ENCODE assay signal across 11 cellular contexts in the genomic region with DNA sequence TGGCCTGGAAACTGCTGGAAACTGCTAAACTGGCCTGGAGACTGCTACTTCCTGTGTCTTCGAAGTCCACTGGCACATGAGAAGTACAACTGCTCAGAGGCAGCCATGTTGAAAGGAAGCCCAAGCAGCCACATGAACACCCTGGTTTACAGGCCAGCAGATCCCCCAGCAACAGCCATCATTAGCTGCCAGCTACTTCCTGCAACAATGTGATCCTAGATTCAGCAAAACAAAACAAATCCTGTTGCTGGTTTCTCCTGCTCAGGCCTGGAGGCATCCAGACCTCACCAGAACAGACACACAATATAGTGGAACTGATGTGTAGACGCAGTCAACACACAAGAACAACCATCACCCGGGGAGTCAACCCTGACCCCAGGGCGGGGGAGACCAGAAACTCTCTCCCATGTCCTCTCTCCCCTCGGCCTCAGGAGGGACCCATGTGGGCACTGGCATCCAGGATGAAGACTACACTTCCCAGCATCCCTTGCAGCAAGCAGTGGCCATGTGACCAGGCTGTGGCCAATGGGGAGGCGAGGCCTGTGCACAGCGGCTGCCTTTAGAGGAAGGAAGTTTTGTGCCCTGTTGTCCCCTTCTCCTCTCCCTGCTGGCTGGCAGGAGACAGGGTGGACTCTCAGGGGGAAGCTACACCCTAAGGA. TPM values are rescaled to one million over a fixed set of nuclear protein-coding genes. Genes with fewer than 3 reads are reported as not detected.
DNase-seq lines count a peak whose midpoint lies in the region; ATAC-seq, FAIRE-seq and TF ChIP-seq lines count a peak whose summit lies in the region.
"Had no signal": no experiment of that assay in that cellular context is flagged by ENCODE, and none has a peak within 500 bp of the region (broad histone marks: within the 10 kb centered on the region; RNA-seq: fewer than 3 reads in every experiment).

No MANE protein-coding gene starts in this region.

- no peak overlapping the region for H3K23ac ChIP-seq in H1 (ENCODE audit: insufficient read length)

- no peak overlapping the region for H2AK5ac ChIP-seq in H1 (ENCODE audit: low read depth, low read length)

- H3K23me2 ChIP-seq in H1 (ENCODE audit: low read depth, low read length) = no peaks in the 10 kb centered on the region

- no peak overlapping the region for H4K5ac ChIP-seq in H1 (ENCODE audit: insufficient read length, low read depth, low read length)

- H4K91ac ChIP-seq in H1 (replicated peaks; ENCODE audit: insufficient read length, low read length) = no peak overlapping the region

- no peak overlapping the region for H2BK20ac ChIP-seq in H1 (ENCODE audit: low read length)

- H2BK12ac ChIP-seq in H1 (ENCODE audit: low read depth, low read length) = no peak overlapping the region

- H3K14ac ChIP-seq in H1 (ENCODE audit: insufficient read length) = no peak overlapping the region

- no peak overlapping the region for H2BK5ac ChIP-seq in H1 (ENCODE audit: low read depth, low read length)

- no peak overlapping the region for H4K8ac ChIP-seq in H1 (ENCODE audit: extremely low read depth, insufficient read depth, low read length)

- H3K4me2 ChIP-seq in H1 (ENCODE audit: insufficient read depth in 1 of 2, low read depth in 2 of 2, low read length in 2 of 2) = no peak overlapping the region; a peak in 1 of 4 replicates

- DNase-seq in stimulated activated CD4-positive, alpha-beta T cell treated with anti-CD3 and anti-CD28 coated beads, Interleukin-1b, Interleukin-23, amount 100 ng/mL, for 48 hours = peak; percentile 30
- no peak for DNase-seq in stimulated activated CD4-positive, alpha-beta T cell treated with anti-CD3 and anti-CD28 coated beads, Interleukin-4, amount 100 ng/mL, for 24 hours
- DNase-seq in OCI-M1 (lab: John Stamatoyannopoulos, UW) = peak; percentile 58
- DNase-seq in H1 (ENCODE audit: low read depth in 1 of 2, low spot score in 2 of 2) = peak in 1 of 2 experiments; percentile 81
- DNase-seq in upper lobe of right lung = peak; percentile 69
- no peak for DNase-seq in NCI-H510A (lab: John Stamatoyannopoulos, UW)
- DNase-seq in NCI-H774 (lab: John Stamatoyannopoulos, UW) = no peak

- H3K4ac ChIP-seq in H1 (replicated peaks; ENCODE audit: insufficient read length, low read depth, low read length) = no peak overlapping the region

- TF ChIP-seq POLR2A in H1 (IDR thresholded peaks at IDR 0.05; ENCODE audit: control extremely low read depth in 1 of 2, low read depth in 2 of 2, low read length in 2 of 2) = no peak

- 76% methylated on average over 7 of the region's 7 CpGs; no CpG with 5 or more reads in 1 of the 2 experiments for WGBS in H1 (ENCODE audit: extremely low coverage in 1 of 2, insufficient coverage in 1 of 2, insufficient read length in 1 of 2, insufficient replicate concordance in 2 of 2, low coverage in 1 of 2, low lambda C conversion rate in 2 of 2, missing lambda C conversion rate in 1 of 2), 2 experiments

- H2BK15ac ChIP-seq in H1 (ENCODE audit: low read length) = no peak overlapping the region

- H3K56ac ChIP-seq in H1 (replicated peaks; ENCODE audit: insufficient read length, low read depth, low read length) = no peak overlapping the region

- intact Hi-C loops in upper lobe of right lung (cut with DNase I) = no loop called here

- H3K79me2 ChIP-seq in H1 (ENCODE audit: control insufficient read depth in 1 of 2, insufficient read depth in 2 of 2, low read length in 2 of 2) = no peaks in the 10 kb centered on the region

- no peak for TF ChIP-seq RAD21 in H1 (IDR thresholded peaks at IDR 0.05 in 1 of 2, conservative IDR thresholded peaks at IDR 0.05 in 1 of 2; ENCODE audit: low read depth in 2 of 2, low read length in 2 of 2)

- no peaks in the 10 kb centered on the region for H4K20me1 ChIP-seq in H1 (replicated peaks in 1 of 2; ENCODE audit: control insufficient read depth in 1 of 2, insufficient read depth in 2 of 2, low read length in 2 of 2)

- H3K4me3 ChIP-seq in H1 (ENCODE audit: extremely low read depth in 1 of 4, insufficient read depth in 2 of 4, low read depth in 3 of 4, low read length in 4 of 4) (no peak overlapping the region), upper lobe of right lung (no peak overlapping the region)
- H3K4me3 ChIP-seq: ovary, thoracic aorta had no signal

- POLR2A ChIA-PET in H1 (lab: Charles Lee; ENCODE audit: partially characterized antibody) = interaction anchor here (2.4 kb wide), 1 partner anchor 10 kb away, joined by 5 read pairs; no protein-coding TSS in a partner anchor

- peaks cover 0 to 4% (median 1%) of the 10 kb centered on the region in 4 experiments; a peak in 3 of 7 replicates for H3K27me3 ChIP-seq in H1 (replicated peaks in 1 of 4; ENCODE audit: control insufficient read depth in 3 of 4, extremely low read depth in 1 of 4, insufficient read depth in 3 of 4, low read length in 3 of 4)
- H3K27me3 ChIP-seq in upper lobe of right lung = no peaks in the 10 kb centered on the region
- H3K27me3 ChIP-seq: ovary had no signal

- no peaks in the 10 kb centered on the region for H3K36me3 ChIP-seq in H1 (ENCODE audit: control insufficient read depth in 2 of 4, insufficient read depth in 4 of 4, low read length in 3 of 4)
- H3K36me3 ChIP-seq in upper lobe of right lung = no peaks in the 10 kb centered on the region
- H3K36me3 ChIP-seq: ovary, thoracic aorta had no signal

- no peaks in the 10 kb centered on the region for H3K79me1 ChIP-seq in H1 (ENCODE audit: low read depth, low read length)

- peak; percentile 28 for FAIRE-seq in H1 (lab: Jason Lieb, UNC)

- no peak for TF ChIP-seq CTCF in H1 (IDR thresholded peaks at IDR 0.05; ENCODE audit: control extremely low read depth in 1 of 3, insufficient read depth in 1 of 3, low read depth in 1 of 3, low read length in 3 of 3)
- TF ChIP-seq CTCF in upper lobe of right lung (IDR thresholded peaks at IDR 0.05) = no peak

- H3K9ac ChIP-seq in H1 (replicated peaks in 1 of 4; ENCODE audit: extremely low read depth in 1 of 4, low read depth in 3 of 4, low read length in 3 of 4) = no peak overlapping the region

- no peaks in the 10 kb centered on the region for H3K4me1 ChIP-seq in H1 (replicated peaks in 1 of 4; ENCODE audit: control insufficient read depth in 3 of 4, insufficient read depth in 4 of 4, low read length in 3 of 4)
- H3K4me1 ChIP-seq in upper lobe of right lung = no peaks in the 10 kb centered on the region

- H3K9me3 ChIP-seq in H1 (ENCODE audit: insufficient read depth in 2 of 2, low read depth in 1 of 2, low read length in 1 of 2) = peaks cover 0 to 7% of the 10 kb centered on the region in 2 experiments
- no peaks in the 10 kb centered on the region for H3K9me3 ChIP-seq in upper lobe of right lung
- H3K9me3 ChIP-seq: ovary had no signal

- TF ChIP-seq EP300 in H1 (IDR thresholded peaks at IDR 0.05; ENCODE audit: borderline replicate concordance in 1 of 2, low read depth in 2 of 2, low read length in 2 of 2) = no peak

- no peak overlapping the region for H2BK120ac ChIP-seq in H1 (replicated peaks; ENCODE audit: low read depth, low read length)

- H3K18ac ChIP-seq in H1 (ENCODE audit: extremely low read depth, low read length) = no peak overlapping the region

- ATAC-seq in upper lobe of right lung (peak; percentile 74), GM18907 (IDR thresholded peaks at IDR 0.05; ENCODE audit: unreplicated experiment) (no peak)

- H2AFZ ChIP-seq in H1 (ENCODE audit: low read length) = peak overlapping the region; percentile 100

- CTCF ChIA-PET in H1 (lab: Charles Lee; ENCODE audit: partially characterized antibody) = interaction anchor here (1.4 to 9.6 kb wide), 4 partner anchors 12 to 32 kb away, joined by 4 to 42 read pairs (median 20); a partner anchor contains a TSS

- H3K27ac ChIP-seq in H1 (ENCODE audit: low read depth, low read length) (no peak overlapping the region), upper lobe of right lung (no peak overlapping the region)
- H3K27ac ChIP-seq: ovary, thoracic aorta had no signal

RNA-seq across cellular contexts. Expression of a gene that starts 9.2 kb away (rescaled TPM):
- 0.47 and 0.61 TPM in 2 replicates for total RNA-seq in H1 (2021; fragmentation: NEBNext Ultra II Directional; extraction: Animal tissue kit (Norgen Biotek cat#: 25700))
- 0.08 and 0.25 TPM in 2 replicates for polyA plus RNA-seq in H1 (2011; rRNA removed)
- polyA plus RNA-seq in H1 (2011; cell fraction: cytosol; rRNA removed) = 0.16 TPM
- polyA plus RNA-seq in H1 (2011; cell fraction: nucleus; rRNA removed) = 0.39 TPM
- 0.28 to 0.73 TPM (median 0.38 TPM) in 4 replicates for polyA plus RNA-seq in H1 (2012, experiment 1 of 2)
- 0.80 TPM for polyA plus RNA-seq in H1 (2012, experiment 2 of 2)
- polyA plus RNA-seq in H1 (2013, experiment 1 of 2) = 0.18 TPM
- polyA plus RNA-seq in H1 (2013, experiment 2 of 2) = 0.22 TPM
- polyA minus RNA-seq in H1 (2011; rRNA and poly(A)+ RNA removed) = not detected in 2 replicates
- not detected for polyA minus RNA-seq in H1 (2011; cell fraction: cytosol; rRNA and poly(A)+ RNA removed)
- 0.30 TPM for polyA minus RNA-seq in H1 (2011; cell fraction: nucleus; rRNA and poly(A)+ RNA removed)
- total RNA-seq in upper lobe of right lung = not detected
- total RNA-seq: ovary, thoracic aorta had no signal
- polyA plus RNA-seq: esophagus, ovary had no signal

RNA-seq across cellular contexts. Expression of a gene that starts 15.5 kb away (rescaled TPM):
- not detected in 2 replicates for total RNA-seq in H1 (2021; fragmentation: NEBNext Ultra II Directional; extraction: Animal tissue kit (Norgen Biotek cat#: 25700))
- polyA plus RNA-seq in H1 (2011; rRNA removed) = 0.14 TPM in 1 of 2 replicates, not detected in the other
- polyA plus RNA-seq in H1 (2011; cell fraction: cytosol; rRNA removed) = 0.05 TPM
- 0.31 TPM for polyA plus RNA-seq in H1 (2011; cell fraction: nucleus; rRNA removed)
- polyA plus RNA-seq in H1 (2012, experiment 1 of 2) = 0.07 TPM in 1 of 4 replicates, not detected in the others
- not detected for polyA plus RNA-seq in H1 (2012, experiment 2 of 2)
- polyA plus RNA-seq in H1 (2013, experiment 1 of 2) = not detected
- 0.02 TPM for polyA plus RNA-seq in H1 (2013, experiment 2 of 2)
- not detected in 2 replicates for polyA minus RNA-seq in H1 (2011; rRNA and poly(A)+ RNA removed)
- polyA minus RNA-seq in H1 (2011; cell fraction: cytosol; rRNA and poly(A)+ RNA removed) = not detected
- not detected for polyA minus RNA-seq in H1 (2011; cell fraction: nucleus; rRNA and poly(A)+ RNA removed)
- total RNA-seq in upper lobe of right lung = not detected
- total RNA-seq: thoracic aorta had no signal
- polyA plus RNA-seq: esophagus had no signal

RNA-seq across cellular contexts. Expression of a gene that starts 17.6 kb away (rescaled TPM):
- 50.6 and 51.1 TPM in 2 replicates for total RNA-seq in H1 (2021; fragmentation: NEBNext Ultra II Directional; extraction: Animal tissue kit (Norgen Biotek cat#: 25700))
- 137 and 140 TPM in 2 replicates for polyA plus RNA-seq in H1 (2011; rRNA removed)
- polyA plus RNA-seq in H1 (2011; cell fraction: cytosol; rRNA removed) = 121 TPM
- polyA plus RNA-seq in H1 (2011; cell fraction: nucleus; rRNA removed) = 84.2 TPM
- 43.0 to 79.6 TPM (median 72.6 TPM) in 4 replicates for polyA plus RNA-seq in H1 (2012, experiment 1 of 2)
- 108 TPM for polyA plus RNA-seq in H1 (2012, experiment 2 of 2)
- polyA plus RNA-seq in H1 (2013, experiment 1 of 2) = 44.8 TPM
- polyA plus RNA-seq in H1 (2013, experiment 2 of 2) = 44.7 TPM
- polyA minus RNA-seq in H1 (2011; rRNA and poly(A)+ RNA removed) = 15.6 and 18.5 TPM in 2 replicates
- 17.9 TPM for polyA minus RNA-seq in H1 (2011; cell fraction: cytosol; rRNA and poly(A)+ RNA removed)
- 27.5 TPM for polyA minus RNA-seq in H1 (2011; cell fraction: nucleus; rRNA and poly(A)+ RNA removed)
- total RNA-seq in upper lobe of right lung = 64.4 TPM

RNA-seq across cellular contexts. Expression of a gene that starts 22.6 kb away (rescaled TPM):
- 0.78 and 1.6 TPM in 2 replicates for total RNA-seq in H1 (2021; fragmentation: NEBNext Ultra II Directional; extraction: Animal tissue kit (Norgen Biotek cat#: 25700))
- 0.51 and 1.1 TPM in 2 replicates for polyA plus RNA-seq in H1 (2011; rRNA removed)
- 1.8 TPM for polyA plus RNA-seq in H1 (2011; cell fraction: cytosol; rRNA removed)
- 9.9 TPM for polyA plus RNA-seq in H1 (2011; cell fraction: nucleus; rRNA removed)
- 2.0 to 2.4 TPM (median 2.2 TPM) in 4 replicates for polyA plus RNA-seq in H1 (2012, experiment 1 of 2)
- 0.16 TPM for polyA plus RNA-seq in H1 (2012, experiment 2 of 2)
- polyA plus RNA-seq in H1 (2013, experiment 1 of 2) = 0.91 TPM
- polyA plus RNA-seq in H1 (2013, experiment 2 of 2) = 1.4 TPM
- polyA minus RNA-seq in H1 (2011; rRNA and poly(A)+ RNA removed) = 0.44 and 0.59 TPM in 2 replicates
- polyA minus RNA-seq in H1 (2011; cell fraction: cytosol; rRNA and poly(A)+ RNA removed) = not detected
- polyA minus RNA-seq in H1 (2011; cell fraction: nucleus; rRNA and poly(A)+ RNA removed) = 1.4 TPM
- total RNA-seq in upper lobe of right lung = 4.0 TPM

RNA-seq across cellular contexts. Expression of a gene that starts 25.2 kb away (rescaled TPM):
- not detected in 2 replicates for total RNA-seq in H1 (2021; fragmentation: NEBNext Ultra II Directional; extraction: Animal tissue kit (Norgen Biotek cat#: 25700))
- polyA plus RNA-seq in H1 (2011; rRNA removed) = not detected in 2 replicates
- not detected for polyA plus RNA-seq in H1 (2011; cell fraction: cytosol; rRNA removed)
- polyA plus RNA-seq in H1 (2011; cell fraction: nucleus; rRNA removed) = not detected
- polyA plus RNA-seq in H1 (2012, experiment 1 of 2) = not detected in 4 replicates
- not detected for polyA plus RNA-seq in H1 (2012, experiment 2 of 2)
- polyA plus RNA-seq in H1 (2013, experiment 1 of 2) = not detected
- polyA plus RNA-seq in H1 (2013, experiment 2 of 2) = not detected
- not detected in 2 replicates for polyA minus RNA-seq in H1 (2011; rRNA and poly(A)+ RNA removed)
- not detected for polyA minus RNA-seq in H1 (2011; cell fraction: cytosol; rRNA and poly(A)+ RNA removed)
- not detected for polyA minus RNA-seq in H1 (2011; cell fraction: nucleus; rRNA and poly(A)+ RNA removed)
- total RNA-seq in upper lobe of right lung = 21.5 TPM

Comparison
In these comparisons a context has a peak if more than half of its experiments do, and no peak if none do; other contexts are left out.
1. DNase-seq: peak in stimulated activated CD4-positive, alpha-beta T cell treated with anti-CD3 and anti-CD28 coated beads, Interleukin-1b, Interleukin-23, amount 100 ng/mL, for 48 hours (single experiment), OCI-M1 (single experiment) and upper lobe of right lung (single experiment); none in stimulated activated CD4-positive, alpha-beta T cell treated with anti-CD3 and anti-CD28 coated beads, Interleukin-4, amount 100 ng/mL, for 24 hours (single experiment), NCI-H510A (single experiment) and NCI-H774 (single experiment).